Comparison of ENCODE assay signal across 1 cellular context in the genomic region with DNA sequence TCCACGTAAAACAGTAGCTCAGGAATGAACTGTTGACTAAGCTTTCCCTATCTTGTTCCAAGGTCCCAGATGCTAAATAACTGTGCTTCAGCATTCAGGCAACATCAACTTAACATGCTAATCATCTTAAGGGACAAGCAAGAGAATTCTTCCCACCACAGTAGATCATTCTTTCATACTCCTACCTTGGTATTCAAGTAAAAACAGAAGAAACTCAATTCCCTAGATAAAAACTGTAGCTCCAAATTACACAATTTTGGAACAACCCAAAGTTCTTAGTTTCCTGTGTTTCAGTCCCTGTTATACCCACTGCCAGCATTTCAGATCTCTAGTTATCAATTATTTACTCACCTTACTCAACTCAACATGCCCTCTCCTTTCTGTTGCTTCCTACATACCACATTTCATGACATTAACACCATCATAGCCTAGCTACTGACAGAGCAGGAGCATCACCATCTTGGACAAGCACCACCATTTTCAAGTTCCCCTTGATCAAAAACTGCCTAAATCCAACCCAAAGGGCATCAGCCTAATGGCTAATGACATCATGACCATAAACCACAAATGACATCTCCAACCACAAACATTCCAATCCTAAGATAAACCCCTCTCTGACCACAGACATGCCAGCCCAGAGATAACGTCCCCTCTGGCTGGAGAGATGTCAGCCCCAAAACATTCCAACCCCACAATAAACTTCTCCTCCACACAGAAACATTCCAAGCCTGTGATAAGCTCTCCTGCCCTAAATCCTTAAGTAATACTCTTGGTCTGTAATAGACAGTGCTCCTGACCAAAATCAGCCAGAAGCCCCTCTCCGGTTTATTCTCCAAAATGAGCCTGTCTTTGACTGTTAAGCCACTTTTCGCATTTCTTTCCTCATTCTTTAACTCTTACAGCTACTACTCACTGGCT.
TF ChIP-seq lines count a peak whose summit lies in the region.

No MANE protein-coding gene starts in this region.

TF ChIP-seq in K562, 482 proteins besides CTCF, POLR2A, EP300 and RAD21 (continued from another document and continues in another):
- TF ChIP-seq, protein P1, sequence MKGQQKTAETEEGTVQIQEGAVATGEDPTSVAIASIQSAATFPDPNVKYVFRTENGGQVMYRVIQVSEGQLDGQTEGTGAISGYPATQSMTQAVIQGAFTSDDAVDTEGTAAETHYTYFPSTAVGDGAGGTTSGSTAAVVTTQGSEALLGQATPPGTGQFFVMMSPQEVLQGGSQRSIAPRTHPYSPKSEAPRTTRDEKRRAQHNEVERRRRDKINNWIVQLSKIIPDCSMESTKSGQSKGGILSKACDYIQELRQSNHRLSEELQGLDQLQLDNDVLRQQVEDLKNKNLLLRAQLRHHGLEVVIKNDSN (CRISPR knock-in tag; IDR thresholded peaks at IDR 0.05) = no peak
- peak; percentile 40; the same call in 1 of the 2 replicates for TF ChIP-seq ZNF239 (CRISPR knock-in tag; IDR thresholded peaks at IDR 0.05)
- TF ChIP-seq, protein P2, sequence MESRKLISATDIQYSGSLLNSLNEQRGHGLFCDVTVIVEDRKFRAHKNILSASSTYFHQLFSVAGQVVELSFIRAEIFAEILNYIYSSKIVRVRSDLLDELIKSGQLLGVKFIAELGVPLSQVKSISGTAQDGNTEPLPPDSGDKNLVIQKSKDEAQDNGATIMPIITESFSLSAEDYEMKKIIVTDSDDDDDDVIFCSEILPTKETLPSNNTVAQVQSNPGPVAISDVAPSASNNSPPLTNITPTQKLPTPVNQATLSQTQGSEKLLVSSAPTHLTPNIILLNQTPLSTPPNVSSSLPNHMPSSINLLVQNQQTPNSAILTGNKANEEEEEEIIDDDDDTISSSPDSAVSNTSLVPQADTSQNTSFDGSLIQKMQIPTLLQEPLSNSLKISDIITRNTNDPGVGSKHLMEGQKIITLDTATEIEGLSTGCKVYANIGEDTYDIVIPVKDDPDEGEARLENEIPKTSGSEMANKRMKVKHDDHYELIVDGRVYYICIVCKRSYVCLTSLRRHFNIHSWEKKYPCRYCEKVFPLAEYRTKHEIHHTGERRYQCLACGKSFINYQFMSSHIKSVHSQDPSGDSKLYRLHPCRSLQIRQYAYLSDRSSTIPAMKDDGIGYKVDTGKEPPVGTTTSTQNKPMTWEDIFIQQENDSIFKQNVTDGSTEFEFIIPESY (CRISPR knock-in tag; IDR thresholded peaks at IDR 0.05) = 0 out of 2 replicates have a peak, but pooled peaks have one; percentile 30
- TF ChIP-seq ZBTB8A (IDR thresholded peaks at IDR 0.05; ENCODE audit: partially characterized antibody) = no peak
- TF ChIP-seq ZNF436 (CRISPR knock-in tag; IDR thresholded peaks at IDR 0.05) = no peak
- no peak for TF ChIP-seq HOMEZ (CRISPR knock-in tag; IDR thresholded peaks at IDR 0.05)
- peak; percentile 99 for TF ChIP-seq SMARCA4 (IDR thresholded peaks at IDR 0.05)
- no peak for TF ChIP-seq ZNF316 (IDR thresholded peaks at IDR 0.05)
- TF ChIP-seq ZBTB1 (CRISPR knock-in tag; IDR thresholded peaks at IDR 0.05; ENCODE audit: borderline replicate concordance, low read depth) = peak; percentile 55; the same call in 1 of the 2 replicates
- no peak for TF ChIP-seq ZBTB40 (IDR thresholded peaks at IDR 0.05)
- no peak for TF ChIP-seq ZBTB40 (CRISPR knock-in tag; IDR thresholded peaks at IDR 0.05)
- no peak for TF ChIP-seq GMEB1 (CRISPR knock-in tag; IDR thresholded peaks at IDR 0.05)
- TF ChIP-seq DIDO1 (tag; IDR thresholded peaks at IDR 0.05; ENCODE audit: low read depth) = 0 out of 2 replicates have a peak, but pooled peaks have one; percentile 40
- TF ChIP-seq ARID1B (IDR thresholded peaks at IDR 0.05) = peak; percentile 98
- no peak for TF ChIP-seq BMI1 (IDR thresholded peaks at IDR 0.05; ENCODE audit: low read length)
- TF ChIP-seq, protein P3, sequence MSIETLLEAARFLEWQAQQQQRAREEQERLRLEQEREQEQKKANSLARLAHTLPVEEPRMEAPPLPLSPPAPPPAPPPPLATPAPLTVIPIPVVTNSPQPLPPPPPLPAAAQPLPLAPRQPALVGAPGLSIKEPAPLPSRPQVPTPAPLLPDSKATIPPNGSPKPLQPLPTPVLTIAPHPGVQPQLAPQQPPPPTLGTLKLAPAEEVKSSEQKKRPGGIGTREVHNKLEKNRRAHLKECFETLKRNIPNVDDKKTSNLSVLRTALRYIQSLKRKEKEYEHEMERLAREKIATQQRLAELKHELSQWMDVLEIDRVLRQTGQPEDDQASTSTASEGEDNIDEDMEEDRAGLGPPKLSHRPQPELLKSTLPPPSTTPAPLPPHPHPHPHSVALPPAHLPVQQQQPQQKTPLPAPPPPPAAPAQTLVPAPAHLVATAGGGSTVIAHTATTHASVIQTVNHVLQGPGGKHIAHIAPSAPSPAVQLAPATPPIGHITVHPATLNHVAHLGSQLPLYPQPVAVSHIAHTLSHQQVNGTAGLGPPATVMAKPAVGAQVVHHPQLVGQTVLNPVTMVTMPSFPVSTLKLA (conservative IDR thresholded peaks at IDR 0.05) = peak in 1 of 2 experiments; percentile 70; a peak in 3 of 4 replicates
- TF ChIP-seq, protein P4, sequence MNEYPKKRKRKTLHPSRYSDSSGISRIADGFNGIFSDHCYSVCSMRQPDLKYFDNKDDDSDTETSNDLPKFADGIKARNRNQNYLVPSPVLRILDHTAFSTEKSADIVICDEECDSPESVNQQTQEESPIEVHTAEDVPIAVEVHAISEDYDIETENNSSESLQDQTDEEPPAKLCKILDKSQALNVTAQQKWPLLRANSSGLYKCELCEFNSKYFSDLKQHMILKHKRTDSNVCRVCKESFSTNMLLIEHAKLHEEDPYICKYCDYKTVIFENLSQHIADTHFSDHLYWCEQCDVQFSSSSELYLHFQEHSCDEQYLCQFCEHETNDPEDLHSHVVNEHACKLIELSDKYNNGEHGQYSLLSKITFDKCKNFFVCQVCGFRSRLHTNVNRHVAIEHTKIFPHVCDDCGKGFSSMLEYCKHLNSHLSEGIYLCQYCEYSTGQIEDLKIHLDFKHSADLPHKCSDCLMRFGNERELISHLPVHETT (CRISPR knock-in tag; conservative IDR thresholded peaks at IDR 0.05 in 1 of 2, IDR thresholded peaks at IDR 0.05 in 1 of 2) = peak in 1 of 2 experiments; percentile 73; a peak in 1 of 4 replicates
- TF ChIP-seq MTA2 (IDR thresholded peaks at IDR 0.05; ENCODE audit: low read depth) = peak; percentile 91
- TF ChIP-seq RBM17 (IDR thresholded peaks at IDR 0.05; ENCODE audit: borderline replicate concordance, low read depth, low read length) = no peak
- TF ChIP-seq CTBP1 (IDR thresholded peaks at IDR 0.05; ENCODE audit: borderline replicate concordance) = peak; percentile 99
- no peak for TF ChIP-seq ZNF124 (CRISPR knock-in tag; IDR thresholded peaks at IDR 0.05)
- peak; percentile 72 for TF ChIP-seq STAT5A (IDR thresholded peaks at IDR 0.05; ENCODE audit: borderline replicate concordance, low read length)
- TF ChIP-seq GATA2 (CRISPR knock-in tag; IDR thresholded peaks at IDR 0.05) = peak; percentile 94
- no peak for TF ChIP-seq CAMTA2 (CRISPR knock-in tag; conservative IDR thresholded peaks at IDR 0.05)
- TF ChIP-seq CBX1 (IDR thresholded peaks at IDR 0.05; ENCODE audit: low read depth) = no peak
- TF ChIP-seq SMARCB1 (IDR thresholded peaks at IDR 0.05; ENCODE audit: insufficient read length, low read depth) = no peak
- TF ChIP-seq ZKSCAN1 (IDR thresholded peaks at IDR 0.05; ENCODE audit: low read depth, low read length) = no peak
- no peak for TF ChIP-seq POLR2AphosphoS2 (IDR thresholded peaks at IDR 0.05; ENCODE audit: low read length)
- TF ChIP-seq, protein P5, sequence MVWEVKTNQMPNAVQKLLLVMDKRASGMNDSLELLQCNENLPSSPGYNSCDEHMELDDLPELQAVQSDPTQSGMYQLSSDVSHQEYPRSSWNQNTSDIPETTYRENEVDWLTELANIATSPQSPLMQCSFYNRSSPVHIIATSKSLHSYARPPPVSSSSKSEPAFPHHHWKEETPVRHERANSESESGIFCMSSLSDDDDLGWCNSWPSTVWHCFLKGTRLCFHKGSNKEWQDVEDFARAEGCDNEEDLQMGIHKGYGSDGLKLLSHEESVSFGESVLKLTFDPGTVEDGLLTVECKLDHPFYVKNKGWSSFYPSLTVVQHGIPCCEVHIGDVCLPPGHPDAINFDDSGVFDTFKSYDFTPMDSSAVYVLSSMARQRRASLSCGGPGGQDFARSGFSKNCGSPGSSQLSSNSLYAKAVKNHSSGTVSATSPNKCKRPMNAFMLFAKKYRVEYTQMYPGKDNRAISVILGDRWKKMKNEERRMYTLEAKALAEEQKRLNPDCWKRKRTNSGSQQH (CRISPR knock-in tag; IDR thresholded peaks at IDR 0.05) = peak; percentile 85
